Comparison of ENCODE assay signal across 1 cellular context in the genomic region with DNA sequence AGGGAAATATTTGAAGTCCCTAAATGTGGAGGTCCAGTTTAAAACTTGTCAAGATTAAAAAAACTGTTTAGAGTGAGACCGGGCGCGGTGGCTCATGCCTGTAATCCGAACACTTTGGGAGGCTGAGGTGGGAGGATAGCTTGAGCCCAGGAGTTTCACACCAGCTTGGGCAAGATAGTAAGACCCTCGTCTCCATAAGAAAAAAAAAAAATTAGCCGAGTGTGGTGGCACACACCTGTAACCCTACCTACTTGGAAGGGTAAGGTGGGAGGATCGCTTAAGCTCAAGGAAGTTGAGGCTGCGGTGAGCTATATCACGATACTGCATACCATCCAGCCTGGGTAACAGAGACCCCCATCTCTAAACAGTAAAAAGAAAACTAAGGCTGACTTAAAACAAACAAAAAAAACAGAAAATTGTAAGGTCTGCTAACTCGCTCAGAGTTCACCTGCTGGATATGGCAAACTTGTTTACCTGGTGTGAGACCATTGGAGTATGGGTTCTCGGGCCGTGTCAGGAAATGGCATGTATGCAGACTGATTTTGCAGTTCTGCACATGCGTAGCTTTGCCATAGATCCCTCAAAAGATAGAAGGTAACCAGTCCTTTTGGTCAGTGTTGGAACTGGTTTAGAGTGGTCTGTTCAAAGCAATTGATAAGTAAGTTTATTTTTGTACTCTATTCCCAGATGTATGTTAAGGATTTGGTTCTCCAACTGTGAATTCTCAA.
TF ChIP-seq lines count a peak whose summit lies in the region.

No MANE protein-coding gene starts in this region.

TF ChIP-seq in IMR-90, 13 proteins besides CTCF, POLR2A, EP300 and RAD21:
- TF ChIP-seq, protein P1, sequence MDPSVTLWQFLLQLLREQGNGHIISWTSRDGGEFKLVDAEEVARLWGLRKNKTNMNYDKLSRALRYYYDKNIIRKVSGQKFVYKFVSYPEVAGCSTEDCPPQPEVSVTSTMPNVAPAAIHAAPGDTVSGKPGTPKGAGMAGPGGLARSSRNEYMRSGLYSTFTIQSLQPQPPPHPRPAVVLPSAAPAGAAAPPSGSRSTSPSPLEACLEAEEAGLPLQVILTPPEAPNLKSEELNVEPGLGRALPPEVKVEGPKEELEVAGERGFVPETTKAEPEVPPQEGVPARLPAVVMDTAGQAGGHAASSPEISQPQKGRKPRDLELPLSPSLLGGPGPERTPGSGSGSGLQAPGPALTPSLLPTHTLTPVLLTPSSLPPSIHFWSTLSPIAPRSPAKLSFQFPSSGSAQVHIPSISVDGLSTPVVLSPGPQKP (IDR thresholded peaks at IDR 0.05; ENCODE audit: borderline replicate concordance, low read depth, low read length): no peak
- TF ChIP-seq RCOR1 (IDR thresholded peaks at IDR 0.05; ENCODE audit: insufficient replicate concordance, low read length) (no peak), CHD1 (IDR thresholded peaks at IDR 0.05; ENCODE audit: low read depth, low read length) (no peak), MAZ (IDR thresholded peaks at IDR 0.05; ENCODE audit: borderline replicate concordance, low read depth, low read length) (no peak), USF2 (IDR thresholded peaks at IDR 0.05; ENCODE audit: low read depth, low read length) (no peak), BHLHE40 (IDR thresholded peaks at IDR 0.05; ENCODE audit: low read depth, low read length) (no peak)
